ENCODE assay signal across 8 cellular contexts in the genomic region with DNA sequence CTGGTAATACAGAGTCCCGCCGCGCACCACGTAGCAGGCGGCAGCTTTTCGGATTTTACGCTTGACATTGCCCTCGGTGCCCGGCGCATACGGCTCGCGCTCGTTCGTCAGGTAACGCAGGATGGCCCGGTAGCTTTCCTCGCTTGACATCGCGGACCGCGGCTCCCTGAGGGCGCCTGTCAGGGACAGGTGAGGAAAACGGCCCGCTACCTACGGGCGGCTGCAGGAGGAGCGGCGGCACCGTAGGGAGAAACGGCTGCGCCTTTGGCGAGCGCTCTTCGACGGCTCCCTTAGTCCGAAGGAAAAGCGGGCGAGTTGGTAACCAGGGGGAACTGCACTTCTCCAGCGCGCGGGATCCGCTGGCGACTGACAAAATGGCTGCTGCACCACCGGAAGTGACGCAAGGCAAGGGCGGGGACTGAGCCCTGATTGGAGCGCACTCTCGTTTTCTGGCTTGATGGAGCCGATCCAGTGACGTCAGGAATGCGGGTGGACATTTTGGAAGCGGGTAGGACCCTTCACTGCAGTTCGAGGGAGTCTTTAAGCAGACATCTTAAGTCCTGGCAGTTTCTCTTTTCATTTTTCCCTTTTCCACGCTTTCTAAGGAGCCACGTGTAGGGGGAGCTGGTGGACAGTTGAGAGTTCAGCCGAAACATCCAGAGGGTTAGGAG. TPM values are rescaled to one million over a fixed set of nuclear protein-coding genes. Genes with fewer than 3 reads are reported as not detected.
DNase-seq lines count a peak whose midpoint lies in the region; ATAC-seq lines count a peak whose summit lies in the region.

A gene with protein sequence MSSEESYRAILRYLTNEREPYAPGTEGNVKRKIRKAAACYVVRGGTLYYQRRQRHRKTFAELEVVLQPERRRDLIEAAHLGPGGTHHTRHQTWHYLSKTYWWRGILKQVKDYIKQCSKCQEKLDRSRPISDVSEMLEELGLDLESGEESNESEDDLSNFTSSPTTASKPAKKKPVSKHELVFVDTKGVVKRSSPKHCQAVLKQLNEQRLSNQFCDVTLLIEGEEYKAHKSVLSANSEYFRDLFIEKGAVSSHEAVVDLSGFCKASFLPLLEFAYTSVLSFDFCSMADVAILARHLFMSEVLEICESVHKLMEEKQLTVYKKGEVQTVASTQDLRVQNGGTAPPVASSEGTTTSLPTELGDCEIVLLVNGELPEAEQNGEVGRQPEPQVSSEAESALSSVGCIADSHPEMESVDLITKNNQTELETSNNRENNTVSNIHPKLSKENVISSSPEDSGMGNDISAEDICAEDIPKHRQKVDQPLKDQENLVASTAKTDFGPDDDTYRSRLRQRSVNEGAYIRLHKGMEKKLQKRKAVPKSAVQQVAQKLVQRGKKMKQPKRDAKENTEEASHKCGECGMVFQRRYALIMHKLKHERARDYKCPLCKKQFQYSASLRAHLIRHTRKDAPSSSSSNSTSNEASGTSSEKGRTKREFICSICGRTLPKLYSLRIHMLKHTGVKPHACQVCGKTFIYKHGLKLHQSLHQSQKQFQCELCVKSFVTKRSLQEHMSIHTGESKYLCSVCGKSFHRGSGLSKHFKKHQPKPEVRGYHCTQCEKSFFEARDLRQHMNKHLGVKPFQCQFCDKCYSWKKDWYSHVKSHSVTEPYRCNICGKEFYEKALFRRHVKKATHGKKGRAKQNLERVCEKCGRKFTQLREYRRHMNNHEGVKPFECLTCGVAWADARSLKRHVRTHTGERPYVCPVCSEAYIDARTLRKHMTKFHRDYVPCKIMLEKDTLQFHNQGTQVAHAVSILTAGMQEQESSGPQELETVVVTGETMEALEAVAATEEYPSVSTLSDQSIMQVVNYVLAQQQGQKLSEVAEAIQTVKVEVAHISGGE (minus strand): TSS at position 368 of the 671 bp plus-strand sequence. CDS start 218 bp downstream, at position 150.

- CTCF ChIA-PET in CD4-positive, alpha-beta memory T cell (lab: Charles Lee; ENCODE audit: partially characterized antibody), result interaction anchor here (1.2 to 3.9 kb wide), 5 partner anchors 9 to 106 kb away, joined by 3 to 21 read pairs (median 10); a partner anchor contains a TSS
- CTCF ChIA-PET in naive thymus-derived CD4-positive, alpha-beta T cell (lab: Charles Lee), result interaction anchor here (0.8 to 1.2 kb wide), 3 partner anchors 9 to 124 kb away, joined by 3 read pairs; a partner anchor contains a TSS

- peak within 1 kb of the TSS; percentile 98 for H3K27ac ChIP-seq in CD4-positive, alpha-beta memory T cell (ENCODE audit: low read depth, low read length)
- H3K27ac ChIP-seq in naive thymus-derived CD4-positive, alpha-beta T cell (ENCODE audit: low read depth, low read length), result peak within 1 kb of the TSS; percentile 98

- peaks cover 0 to 2% of the 10 kb centered on the region in 2 donors for H3K27me3 Mint-ChIP-seq in CD4-positive, alpha-beta memory T cell
- H3K27me3 Mint-ChIP-seq in naive thymus-derived CD4-positive, alpha-beta T cell, result no peaks in the 10 kb centered on the region
- no peaks in the 10 kb centered on the region for H3K27me3 Mint-ChIP-seq in stimulated activated naive CD8-positive, alpha-beta T cell treated with anti-CD3 and anti-CD28 coated beads, Interleukin-15, Interleukin-2, amounts not matched to agents 100 ng/mL and 50 ng/mL, for 24 hours

- peaks cover 44% of the 10 kb centered on the region for H3K4me1 ChIP-seq in CD4-positive, alpha-beta memory T cell (ENCODE audit: insufficient read depth, low read length)
- peaks cover 23 to 26% of the 10 kb centered on the region in 2 donors for H3K4me1 ChIP-seq in naive thymus-derived CD4-positive, alpha-beta T cell (ENCODE audit: control insufficient read depth in 2 of 2, insufficient read depth in 2 of 2, low read length in 2 of 2)

- H3K4me3 Mint-ChIP-seq in CD4-positive, alpha-beta memory T cell, result peak within 1 kb of the TSS; percentile 92 to 99 (median 96)
- peak within 1 kb of the TSS; percentile 87 to 97 (median 93) for H3K4me3 Mint-ChIP-seq in naive thymus-derived CD4-positive, alpha-beta T cell
- peak within 1 kb of the TSS; percentile 85 for H3K4me3 Mint-ChIP-seq in stimulated activated naive CD8-positive, alpha-beta T cell treated with anti-CD3 and anti-CD28 coated beads, Interleukin-15, Interleukin-2, amounts not matched to agents 100 ng/mL and 50 ng/mL, for 24 hours

- H3K9me3 Mint-ChIP-seq in CD4-positive, alpha-beta memory T cell, result peaks cover 0 to 6% (median 0%) of the 10 kb centered on the region in 8 donors
- H3K9me3 Mint-ChIP-seq in naive thymus-derived CD4-positive, alpha-beta T cell, result peaks cover 0 to 3% (median 0%) of the 10 kb centered on the region in 11 donors
- H3K9me3 Mint-ChIP-seq in stimulated activated naive CD8-positive, alpha-beta T cell treated with anti-CD3 and anti-CD28 coated beads, Interleukin-15, Interleukin-2, amounts not matched to agents 100 ng/mL and 50 ng/mL, for 24 hours, result no peaks in the 10 kb centered on the region

- no peaks in the 10 kb centered on the region for H3K27me3 ChIP-seq in CD4-positive, alpha-beta memory T cell (ENCODE audit: insufficient read depth, low read length)
- no peaks in the 10 kb centered on the region for H3K27me3 ChIP-seq in naive thymus-derived CD4-positive, alpha-beta T cell (ENCODE audit: control insufficient read depth in 2 of 2, insufficient read depth in 2 of 2, low read length in 2 of 2)

- POLR2A ChIA-PET in CD4-positive, alpha-beta memory T cell (lab: Charles Lee; ENCODE audit: partially characterized antibody), result interaction anchor here (0.8 to 4.7 kb wide), 30 partner anchors 9 to 1416 kb away, joined by 3 to 140 read pairs (median 4); a partner anchor contains a TSS
- POLR2A ChIA-PET in naive thymus-derived CD4-positive, alpha-beta T cell (lab: Charles Lee), result interaction anchor here (0.6 to 6.3 kb wide), 21 partner anchors 9 to 967 kb away, joined by 3 to 108 read pairs (median 4); a partner anchor contains a TSS

- intact Hi-C loops in CD4-positive, alpha-beta memory T cell (cut with micrococcal nuclease), result loop anchor here (1.0 to 2.0 kb wide), 7 partner anchors 9 to 1276 kb away; a partner anchor contains a TSS
- intact Hi-C loops in naive thymus-derived CD4-positive, alpha-beta T cell (cut with micrococcal nuclease), result loop anchor here (1.0 to 10.0 kb wide), 20 partner anchors 9 to 1860 kb away; a partner anchor contains a TSS

- H3K36me3 ChIP-seq in CD4-positive, alpha-beta memory T cell (ENCODE audit: insufficient read depth, low read length), result peaks cover 20% of the 10 kb centered on the region
- peaks cover 0 to 26% (median 10%) of the 10 kb centered on the region in 3 experiments for H3K36me3 ChIP-seq in naive thymus-derived CD4-positive, alpha-beta T cell (ENCODE audit: control insufficient read depth in 2 of 3, insufficient read depth in 3 of 3, low read length in 3 of 3)

- peak within 1 kb of the TSS; percentile 78 to 94 for H3K4me3 ChIP-seq in CD4-positive, alpha-beta memory T cell (ENCODE audit: low read length in 2 of 2)
- peak within 1 kb of the TSS; percentile 91 for H3K4me3 ChIP-seq in naive thymus-derived CD4-positive, alpha-beta T cell (ENCODE audit: low read length)

- peaks cover 23 to 73% (median 41%) of the 10 kb centered on the region in 4 donors for H3K4me1 Mint-ChIP-seq in CD4-positive, alpha-beta memory T cell
- H3K4me1 Mint-ChIP-seq in naive thymus-derived CD4-positive, alpha-beta T cell, result peaks cover 19 to 63% (median 54%) of the 10 kb centered on the region in 7 donors
- peaks cover 60% of the 10 kb centered on the region for H3K4me1 Mint-ChIP-seq in stimulated activated naive CD8-positive, alpha-beta T cell treated with anti-CD3 and anti-CD28 coated beads, Interleukin-15, Interleukin-2, amounts not matched to agents 100 ng/mL and 50 ng/mL, for 24 hours (ENCODE audit: low read depth)

- H3K9me3 ChIP-seq in CD4-positive, alpha-beta memory T cell (ENCODE audit: control insufficient read depth in 1 of 2, low read length in 2 of 2), result no peaks in the 10 kb centered on the region
- no peaks in the 10 kb centered on the region for H3K9me3 ChIP-seq in naive thymus-derived CD4-positive, alpha-beta T cell (ENCODE audit: control insufficient read depth in 2 of 3, low read length in 3 of 3)

- peak; percentile 99 to 100 (median 99) for DNase-seq in CD4-positive, alpha-beta memory T cell
- DNase-seq in HuH-7.5 (ENCODE audit: low spot score) (peak; percentile 92), COR-L47 (lab: John Stamatoyannopoulos, UW) (no peak)
- DNase-seq in activated CD8-positive, alpha-beta memory T cell treated with anti-CD3 and anti-CD28 coated beads, Interleukin-2, amount 50 U/mL, for 24 hours (ENCODE audit: extremely low read depth), result peak; percentile 100
- DNase-seq in naive thymus-derived CD4-positive, alpha-beta T cell, result peak; percentile 98 to 100 (median 99)

- H3K27ac Mint-ChIP-seq in CD4-positive, alpha-beta memory T cell, result peak within 1 kb of the TSS; percentile 97 to 99 (median 98)
- H3K27ac Mint-ChIP-seq in naive thymus-derived CD4-positive, alpha-beta T cell, result peak within 1 kb of the TSS; percentile 93 to 100 (median 97)
- H3K27ac Mint-ChIP-seq in stimulated activated naive CD8-positive, alpha-beta T cell treated with anti-CD3 and anti-CD28 coated beads, Interleukin-15, Interleukin-2, amounts not matched to agents 100 ng/mL and 50 ng/mL, for 24 hours, result peak within 1 kb of the TSS; percentile 94

- H3K36me3 Mint-ChIP-seq in CD4-positive, alpha-beta memory T cell, result peaks cover 23 to 62% of the 10 kb centered on the region in 2 donors
- peaks cover 5 to 22% (median 8%) of the 10 kb centered on the region in 5 donors for H3K36me3 Mint-ChIP-seq in naive thymus-derived CD4-positive, alpha-beta T cell
- peaks cover 53% of the 10 kb centered on the region for H3K36me3 Mint-ChIP-seq in stimulated activated naive CD8-positive, alpha-beta T cell treated with anti-CD3 and anti-CD28 coated beads, Interleukin-15, Interleukin-2, amounts not matched to agents 100 ng/mL and 50 ng/mL, for 24 hours (ENCODE audit: low read depth)

- peak; percentile 75 for ATAC-seq in GM21423 (IDR thresholded peaks at IDR 0.05; ENCODE audit: unreplicated experiment)
- ATAC-seq in esophagus mucosa, result peak; percentile 94
- ATAC-seq in naive thymus-derived CD4-positive, alpha-beta T cell, result peak; percentile 80

RNA-seq across cellular contexts. Expression of the gene that starts here (rescaled TPM):
- 10 to 100 TPM; 48.9 to 50.8 TPM for total RNA-seq in CD4-positive, alpha-beta memory T cell
- 10 to 100 TPM in 1 of 2 donors, 1 to 10 TPM in 1; 8.9 to 13.8 TPM for polyA plus RNA-seq in CD4-positive, alpha-beta memory T cell
- 10.0 TPM for total RNA-seq in esophagus mucosa
- total RNA-seq in naive thymus-derived CD4-positive, alpha-beta T cell, result 10 to 100 TPM; 31.9 to 68.2 (median 54.2) TPM
- polyA plus RNA-seq in naive thymus-derived CD4-positive, alpha-beta T cell, result 10 to 100 TPM; 10.5 to 16.3 TPM
